9 cellular contexts compared by ENCODE assay signal in genomic region chrX:133745361-133745760, GRCh38.
DNase-seq lines count a peak whose midpoint lies in the region; ATAC-seq and TF ChIP-seq lines count a peak whose summit lies in the region.
"Had no signal": no experiment of that assay in that cellular context is flagged by ENCODE, and none has a peak within 500 bp of the region (broad histone marks: within the 10 kb centered on the region; RNA-seq: fewer than 3 reads in every experiment).

No MANE protein-coding gene starts in this region.

- TF ChIP-seq POLR2A in adrenal gland (IDR thresholded peaks at IDR 0.05) (no peak), sigmoid colon (IDR thresholded peaks at IDR 0.05) (no peak)

- peak; percentile 22 for DNase-seq in central memory CD4-positive, alpha-beta T cell
- DNase-seq in adrenal gland (no peak), HUDEP-2 (lab: John Stamatoyannopoulos, UW; ENCODE audit: unreplicated experiment in 76 of 76) (no peak), sigmoid colon (no peak)
- DNase-seq: NCI-H187, occipital lobe had no signal

- intact Hi-C loops in adrenal gland (cut with DNase I): no loop called here
- intact Hi-C loops in sigmoid colon (cut with DNase I): no loop called here

- H3K4me1 ChIP-seq in adrenal gland (replicated peaks in 1 of 2) (no peaks in the 10 kb centered on the region), sigmoid colon (no peaks in the 10 kb centered on the region)

- H3K27ac ChIP-seq in adrenal gland (no peak overlapping the region), sigmoid colon (no peak overlapping the region)

- TF ChIP-seq EP300 in sigmoid colon (IDR thresholded peaks at IDR 0.05): no peak

- H3K4me3 ChIP-seq in adrenal gland: no peak overlapping the region
- no peak overlapping the region for H3K4me3 ChIP-seq in sigmoid colon

- no peaks in the 10 kb centered on the region for H3K36me3 ChIP-seq in adrenal gland (replicated peaks in 1 of 2)
- no peaks in the 10 kb centered on the region for H3K36me3 ChIP-seq in sigmoid colon

- ATAC-seq in GM18498 (IDR thresholded peaks at IDR 0.05; ENCODE audit: unreplicated experiment): peak; percentile 90
- ATAC-seq in GM19463 (IDR thresholded peaks at IDR 0.05; ENCODE audit: unreplicated experiment): peak; percentile 53
- ATAC-seq in HG03196 (IDR thresholded peaks at IDR 0.05; ENCODE audit: unreplicated experiment): peak; percentile 55

- TF ChIP-seq CTCF in adrenal gland (IDR thresholded peaks at IDR 0.05) (no peak), sigmoid colon (IDR thresholded peaks at IDR 0.05) (no peak)

- H3K9me3 ChIP-seq in adrenal gland (replicated peaks in 1 of 3): no peaks in the 10 kb centered on the region
- no peaks in the 10 kb centered on the region for H3K9me3 ChIP-seq in sigmoid colon

- H3K27me3 ChIP-seq in adrenal gland: peaks cover 9% of the 10 kb centered on the region
- no peaks in the 10 kb centered on the region for H3K27me3 ChIP-seq in sigmoid colon
